27 cellular contexts compared by ENCODE assay signal in genomic region chr17:68768804-68769203, GRCh38.
"Had no signal": no experiment of that assay in that cellular context is flagged by ENCODE, and none has a peak within 500 bp of the region (broad histone marks: within the 10 kb centered on the region; RNA-seq: fewer than 3 reads in every experiment).

No MANE protein-coding gene starts in this region.

- H2AFZ ChIP-seq: neural progenitor cell, parathyroid adenoma had no signal

- H3K9me3 Mint-ChIP-seq: nephron; stimulated activated effector memory CD8-positive, alpha-beta T cell treated with anti-CD3 and anti-CD28 coated beads, Interleukin-12 subunit alpha, Interleukin-12 subunit beta, amount 100 ng/mL, for 72 hours; stimulated activated naive B cell treated with anti-CD40 and anti-IgM and Interleukin-4, amounts not matched to agents 10 μg/mL and 1 μg/mL and 100 μg/mL, for 72 hours; stimulated activated naive CD8-positive, alpha-beta T cell treated with anti-CD3 and anti-CD28 coated beads, Interleukin-15, Interleukin-2, amounts not matched to agents 100 ng/mL and 50 ng/mL, for 24 hours had no signal

- H3K4me1 Mint-ChIP-seq: neural progenitor cell; stimulated activated effector memory CD8-positive, alpha-beta T cell treated with anti-CD3 and anti-CD28 coated beads, Interleukin-12 subunit alpha, Interleukin-12 subunit beta, amount 100 ng/mL, for 72 hours had no signal

- H3K36me3 ChIP-seq: neural progenitor cell, ovary, right lobe of liver, sigmoid colon, stomach, thoracic aorta, thyroid gland, tibial nerve, upper lobe of left lung, vagina had no signal

- ATAC-seq: psoas muscle; right lobe of liver; stimulated activated effector memory CD8-positive, alpha-beta T cell treated with anti-CD3 and anti-CD28 coated beads, Interleukin-12 subunit alpha, Interleukin-12 subunit beta, amount 100 ng/mL, for 72 hours; stimulated activated naive B cell treated with anti-CD40 and anti-IgM and Interleukin-4, amounts not matched to agents 10 μg/mL and 1 μg/mL and 100 μg/mL, for 72 hours had no signal

- H3K27me3 ChIP-seq: neural progenitor cell, ovary, right lobe of liver, sigmoid colon, stomach, thyroid gland, tibial nerve, upper lobe of left lung, vagina had no signal

- H3K9me3 ChIP-seq: ovary, psoas muscle, right lobe of liver, sigmoid colon, stomach, thoracic aorta, thyroid gland, tibial nerve, upper lobe of left lung, vagina had no signal

- DNase-seq: occipital lobe; ovary; posterior cingulate gyrus; psoas muscle; right cardiac atrium; right lobe of liver; sigmoid colon; small intestine; stimulated activated CD4-positive, alpha-beta T cell treated with anti-CD3 and anti-CD28 coated beads, Interleukin-15, amount 100 ng/mL, for 24 hours; stimulated activated CD4-positive, alpha-beta T cell treated with anti-CD3 and anti-CD28 coated beads, Interleukin-2, amount 100 ng/mL, for 24 hours; stimulated activated CD4-positive, alpha-beta T cell treated with anti-CD3 and anti-CD28 coated beads, Interleukin-2, amount 100 ng/mL, for 48 hours; stimulated activated CD4-positive, alpha-beta T cell treated with anti-CD3 and anti-CD28 coated beads, Interleukin-4, amount 100 ng/mL, for 24 hours; stimulated activated naive B cell treated with anti-CD40 and anti-IgM and Interleukin-4, amounts not matched to agents 10 μg/mL and 1 μg/mL and 100 μg/mL, for 72 hours; stimulated activated naive CD4-positive, alpha-beta T cell treated with Interleukin-2 at 50 U/mL for 16 hours; stomach; thyroid gland; trophoblast cell; upper lobe of left lung had no signal

- H3K27ac Mint-ChIP-seq: nephron; neural progenitor cell; progenitor cell of endocrine pancreas; stimulated activated effector memory CD8-positive, alpha-beta T cell treated with anti-CD3 and anti-CD28 coated beads, Interleukin-12 subunit alpha, Interleukin-12 subunit beta, amount 100 ng/mL, for 72 hours; stimulated activated naive B cell treated with anti-CD40 and anti-IgM and Interleukin-4, amounts not matched to agents 10 μg/mL and 1 μg/mL and 100 μg/mL, for 72 hours; stimulated activated naive CD8-positive, alpha-beta T cell treated with anti-CD3 and anti-CD28 coated beads, Interleukin-15, Interleukin-2, amounts not matched to agents 100 ng/mL and 50 ng/mL, for 24 hours had no signal

- H3K27me3 Mint-ChIP-seq: progenitor cell of endocrine pancreas; stimulated activated naive B cell treated with anti-CD40 and anti-IgM and Interleukin-4, amounts not matched to agents 10 μg/mL and 1 μg/mL and 100 μg/mL, for 72 hours; stimulated activated naive CD8-positive, alpha-beta T cell treated with anti-CD3 and anti-CD28 coated beads, Interleukin-15, Interleukin-2, amounts not matched to agents 100 ng/mL and 50 ng/mL, for 24 hours had no signal

- H3K4me1 ChIP-seq: neural progenitor cell, parathyroid adenoma, psoas muscle, sigmoid colon, thyroid gland, upper lobe of left lung, vagina had no signal

- H3K4me2 ChIP-seq: neural progenitor cell had no signal

- H3K36me3 Mint-ChIP-seq: neural progenitor cell; stimulated activated effector memory CD8-positive, alpha-beta T cell treated with anti-CD3 and anti-CD28 coated beads, Interleukin-12 subunit alpha, Interleukin-12 subunit beta, amount 100 ng/mL, for 72 hours; stimulated activated naive B cell treated with anti-CD40 and anti-IgM and Interleukin-4, amounts not matched to agents 10 μg/mL and 1 μg/mL and 100 μg/mL, for 72 hours had no signal

- H3K27ac ChIP-seq: neural progenitor cell, ovary, parathyroid adenoma, psoas muscle, right lobe of liver, sigmoid colon, stomach, thoracic aorta, thyroid gland, tibial nerve, upper lobe of left lung, vagina had no signal

- H3K4me3 ChIP-seq: neural progenitor cell, ovary, psoas muscle, right lobe of liver, sigmoid colon, stomach, thoracic aorta, thyroid gland, tibial nerve, upper lobe of left lung, vagina had no signal

- H3K79me2 ChIP-seq: parathyroid adenoma had no signal

- H3K4me3 Mint-ChIP-seq: nephron; neural progenitor cell; stimulated activated effector memory CD8-positive, alpha-beta T cell treated with anti-CD3 and anti-CD28 coated beads, Interleukin-12 subunit alpha, Interleukin-12 subunit beta, amount 100 ng/mL, for 72 hours; stimulated activated naive B cell treated with anti-CD40 and anti-IgM and Interleukin-4, amounts not matched to agents 10 μg/mL and 1 μg/mL and 100 μg/mL, for 72 hours; stimulated activated naive CD8-positive, alpha-beta T cell treated with anti-CD3 and anti-CD28 coated beads, Interleukin-15, Interleukin-2, amounts not matched to agents 100 ng/mL and 50 ng/mL, for 24 hours had no signal

- H3K9ac ChIP-seq: neural progenitor cell, parathyroid adenoma had no signal
